In the genomic region with DNA sequence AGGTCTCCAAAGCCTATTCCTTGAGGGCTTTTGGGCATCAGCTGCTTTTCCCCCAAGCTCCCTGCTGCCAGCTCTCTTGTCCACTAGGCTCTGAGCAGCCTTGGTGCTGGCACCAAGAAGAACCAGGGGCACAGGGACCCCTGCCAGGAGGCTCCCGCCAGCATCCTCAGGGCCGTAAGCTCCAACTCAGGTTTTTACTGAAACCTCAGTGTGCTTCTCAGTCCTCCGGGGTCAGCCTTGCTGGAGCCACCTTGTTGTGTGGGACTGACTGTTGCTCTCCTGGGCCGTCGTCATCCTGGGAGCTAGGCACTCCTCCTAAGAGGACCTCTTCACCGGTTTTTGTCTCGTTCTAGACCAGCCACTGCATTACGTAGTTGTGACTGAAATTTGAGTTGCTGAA, we compare ENCODE assay signal across 13 cellular contexts. TPM values are rescaled to one million over a fixed set of nuclear protein-coding genes. Genes with fewer than 3 reads are reported as not detected.
DNase-seq lines count a peak whose midpoint lies in the region; ATAC-seq, FAIRE-seq and TF ChIP-seq lines count a peak whose summit lies in the region.
"Had no signal": no experiment of that assay in that cellular context is flagged by ENCODE, and none has a peak within 500 bp of the region (broad histone marks: within the 10 kb centered on the region; RNA-seq: fewer than 3 reads in every experiment).

No MANE protein-coding gene starts in this region.

- H4K20me1 ChIP-seq in HepG2 (ENCODE audit: insufficient read depth, low read length), result no peaks in the 10 kb centered on the region
- no peaks in the 10 kb centered on the region for H4K20me1 ChIP-seq in OCI-LY7 (ENCODE audit: insufficient read depth, low read length)

- BruUV-seq in HepG2 (replicated peaks; lab: Mats Ljungman, UMichigan), result no TSS peak
- BruUV-seq in OCI-LY7 (replicated peaks; lab: Mats Ljungman, UMichigan), result no TSS peak

- H3K4me3 ChIP-seq in right lobe of liver (no peak overlapping the region), HepG2 (replicated peaks in 1 of 3; ENCODE audit: insufficient read depth in 1 of 3, low read depth in 2 of 3, low read length in 3 of 3) (no peak overlapping the region), OCI-LY7 (ENCODE audit: low read depth, low read length, poor library complexity, severe bottlenecking) (no peak overlapping the region)
- H3K4me3 ChIP-seq in naive thymus-derived CD4-positive, alpha-beta T cell (ENCODE audit: low read length), result no peak overlapping the region

- H3K36me3 ChIP-seq in right lobe of liver, result peaks cover 0 to 56% (median 13%) of the 10 kb centered on the region in 4 donors
- peaks cover 29 to 58% of the 10 kb centered on the region in 2 experiments for H3K36me3 ChIP-seq in HepG2 (replicated peaks in 1 of 2; ENCODE audit: control insufficient read depth in 1 of 2, insufficient read depth in 2 of 2, low read length in 2 of 2)
- peaks cover 0 to 63% (median 23%) of the 10 kb centered on the region in 3 experiments for H3K36me3 ChIP-seq in naive thymus-derived CD4-positive, alpha-beta T cell (ENCODE audit: control insufficient read depth in 2 of 3, insufficient read depth in 3 of 3, low read length in 3 of 3)
- peaks cover 7% of the 10 kb centered on the region; the same call in 1 of the 2 replicates for H3K36me3 ChIP-seq in OCI-LY7 (ENCODE audit: insufficient read depth, low read length)

- H3K4me1 Mint-ChIP-seq in activated naive CD8-positive, alpha-beta T cell treated with anti-CD3 and anti-CD28 coated beads, Interleukin-2, amount 10 ng/mL, durations not matched to agents 7 days and 5 days, result peaks cover 30% of the 10 kb centered on the region
- H3K4me1 Mint-ChIP-seq in naive thymus-derived CD4-positive, alpha-beta T cell, result peaks cover 27 to 44% (median 39%) of the 10 kb centered on the region in 7 donors

- no peak overlapping the region for H3K9ac ChIP-seq in HepG2 (ENCODE audit: insufficient read depth, low read depth, low read length)

- H2AFZ ChIP-seq in HepG2 (ENCODE audit: low read length) (no peak overlapping the region), OCI-LY7 (ENCODE audit: low read length) (no peak overlapping the region)

- POLR2A ChIA-PET in HepG2 (lab: Yijun Ruan, JAX), result no interaction called here
- POLR2A ChIA-PET in activated naive CD8-positive, alpha-beta T cell treated with anti-CD3 and anti-CD28 coated beads, Interleukin-2, amount 10 ng/mL, durations not matched to agents 7 days and 5 days (lab: Charles Lee), result interaction anchor here (1.2 to 2.0 kb wide), 2 partner anchors 12 kb away, joined by 3 to 12 read pairs; no protein-coding TSS in a partner anchor
- POLR2A ChIA-PET in naive thymus-derived CD4-positive, alpha-beta T cell (lab: Charles Lee), result no interaction called here
- POLR2A ChIA-PET in OCI-LY7 (lab: Charles Lee), result interaction anchor here (0.7 kb wide), 1 partner anchor 77 kb away, joined by 3 read pairs; no protein-coding TSS in a partner anchor

- no peak for TF ChIP-seq RAD21 in HepG2 (CRISPR knock-in tag; IDR thresholded peaks at IDR 0.05)

- CTCF ChIA-PET in HepG2 (lab: Yijun Ruan, JAX; ENCODE audit: low intra/inter-chr PET ratio, low total read pairs), result no interaction called here
- CTCF ChIA-PET in naive thymus-derived CD4-positive, alpha-beta T cell (lab: Charles Lee), result no interaction called here
- CTCF ChIA-PET in OCI-LY7 (lab: Charles Lee; ENCODE audit: unreplicated experiment), result no interaction called here

- in situ Hi-C loops in HepG2 (cut with HindIII; ENCODE audit: extremely low pct_ligation_motif_present, low pct_unique_long_range_greater_than_20kb), result no loop called here

- H3K27me3 ChIP-seq in right lobe of liver, result no peaks in the 10 kb centered on the region
- H3K27me3 ChIP-seq in HepG2 (ENCODE audit: control insufficient read depth in 1 of 2, insufficient read depth in 2 of 2, low read length in 2 of 2), result no peaks in the 10 kb centered on the region
- H3K27me3 ChIP-seq in naive thymus-derived CD4-positive, alpha-beta T cell (ENCODE audit: control insufficient read depth in 2 of 2, insufficient read depth in 2 of 2, low read length in 2 of 2), result no peaks in the 10 kb centered on the region

- H3K9me3 ChIP-seq in right lobe of liver, result no peaks in the 10 kb centered on the region
- no peaks in the 10 kb centered on the region for H3K9me3 ChIP-seq in HepG2 (ENCODE audit: low read length)
- no peaks in the 10 kb centered on the region for H3K9me3 ChIP-seq in naive thymus-derived CD4-positive, alpha-beta T cell (ENCODE audit: control insufficient read depth in 2 of 3, low read length in 3 of 3)
- H3K9me3 ChIP-seq in OCI-LY7 (ENCODE audit: low read length), result no peaks in the 10 kb centered on the region

- H3K4me2 ChIP-seq in HepG2 (ENCODE audit: low read depth, low read length) (no peak overlapping the region), OCI-LY7 (ENCODE audit: low read length) (no peak overlapping the region)

- H3K4me1 ChIP-seq in right lobe of liver, result peaks cover 0 to 11% (median 0%) of the 10 kb centered on the region in 4 donors
- H3K4me1 ChIP-seq in HepG2 (ENCODE audit: insufficient read depth, low read length), result no peaks in the 10 kb centered on the region; the same call in 1 of the 2 replicates
- H3K4me1 ChIP-seq in naive thymus-derived CD4-positive, alpha-beta T cell (ENCODE audit: control insufficient read depth in 2 of 2, insufficient read depth in 2 of 2, low read length in 2 of 2), result peaks cover 14 to 19% of the 10 kb centered on the region in 2 donors
- peaks cover 9% of the 10 kb centered on the region for H3K4me1 ChIP-seq in OCI-LY7 (ENCODE audit: insufficient read depth, low read length, poor library complexity, severe bottlenecking)

- WGBS in right lobe of liver (ENCODE audit: insufficient coverage, low coverage, low lambda C conversion rate, missing lambda C conversion rate), result 82% methylated on average over 5 of the region's 8 CpGs
- 93% methylated on average over 7 of the region's 8 CpGs for WGBS in HepG2 (ENCODE audit: low lambda C conversion rate)

- H3K36me3 Mint-ChIP-seq in activated naive CD8-positive, alpha-beta T cell treated with anti-CD3 and anti-CD28 coated beads, Interleukin-2, amount 10 ng/mL, durations not matched to agents 7 days and 5 days, result peaks cover 41% of the 10 kb centered on the region
- H3K36me3 Mint-ChIP-seq in naive thymus-derived CD4-positive, alpha-beta T cell, result peaks cover 12 to 61% (median 26%) of the 10 kb centered on the region in 5 donors

- FAIRE-seq in HepG2 (lab: Jason Lieb, UNC), result no peak
- FAIRE-seq in GM12892 (lab: Jason Lieb, UNC), result no peak
- FAIRE-seq: colon had no signal

- TF ChIP-seq EP300 in HepG2 (IDR thresholded peaks at IDR 0.05; ENCODE audit: low read depth in 2 of 2, low read length in 2 of 2) (no peak), HepG2 (CRISPR knock-in tag; IDR thresholded peaks at IDR 0.05; ENCODE audit: borderline replicate concordance) (no peak)

- H3K9me3 Mint-ChIP-seq in activated naive CD8-positive, alpha-beta T cell treated with anti-CD3 and anti-CD28 coated beads, Interleukin-2, amount 10 ng/mL, durations not matched to agents 7 days and 5 days, result peaks cover 5% of the 10 kb centered on the region
- peaks cover 0 to 13% (median 0%) of the 10 kb centered on the region in 11 donors for H3K9me3 Mint-ChIP-seq in naive thymus-derived CD4-positive, alpha-beta T cell

- DNase-seq in right lobe of liver, result peak; percentile 11 to 37 (median 31)
- DNase-seq in HepG2 (ENCODE audit: low spot score), result no peak
- peak; percentile 19 for DNase-seq in activated naive CD8-positive, alpha-beta T cell treated with anti-CD3 and anti-CD28 coated beads, Interleukin-2, amount 10 ng/mL, durations not matched to agents 7 days and 5 days
- DNase-seq in naive thymus-derived CD4-positive, alpha-beta T cell, result no peak
- no peak for DNase-seq in OCI-LY7 (ENCODE audit: low spot score)
- DNase-seq in GM12892 (ENCODE audit: insufficient read length), result no peak
- DNase-seq in occipital lobe (lab: John Stamatoyannopoulos, UW), result no peak
- DNase-seq: activated gamma-delta T cell; NCI-H1417; SHP77 treated with DMSO at 0.1 percent for 48 hours; stimulated activated CD4-positive, alpha-beta T cell treated with anti-CD3 and anti-CD28 coated beads, Interleukin-2, amount 100 ng/mL, for 48 hours; stimulated activated naive CD4-positive, alpha-beta T cell treated with Interleukin-2 at 50 U/mL for 16 hours had no signal

- H3K79me2 ChIP-seq in HepG2 (ENCODE audit: insufficient read depth, low read length) (peaks cover 2% of the 10 kb centered on the region), OCI-LY7 (ENCODE audit: insufficient read depth, low read depth, low read length) (no peaks in the 10 kb centered on the region)

- TF ChIP-seq POLR2A in right lobe of liver (IDR thresholded peaks at IDR 0.05) (no peak), HepG2 (IDR thresholded peaks at IDR 0.05; ENCODE audit: insufficient read depth in 1 of 2, low read depth in 2 of 2, low read length in 2 of 2) (no peak), GM12892 (IDR thresholded peaks at IDR 0.05; ENCODE audit: low read depth, low read length) (no peak)

- no peaks in the 10 kb centered on the region for H3K27me3 Mint-ChIP-seq in activated naive CD8-positive, alpha-beta T cell treated with anti-CD3 and anti-CD28 coated beads, Interleukin-2, amount 10 ng/mL, durations not matched to agents 7 days and 5 days
- H3K27me3 Mint-ChIP-seq in naive thymus-derived CD4-positive, alpha-beta T cell, result no peaks in the 10 kb centered on the region

- no peak for TF ChIP-seq CTCF in right lobe of liver (IDR thresholded peaks at IDR 0.05)
- no peak for TF ChIP-seq CTCF in HepG2 (CRISPR knock-in tag; IDR thresholded peaks at IDR 0.05)
- no peak for TF ChIP-seq CTCF in OCI-LY7 (conservative IDR thresholded peaks at IDR 0.05; ENCODE audit: low read length)

- H3K9me2 ChIP-seq in OCI-LY7 (ENCODE audit: insufficient read depth, low read length), result no peaks in the 10 kb centered on the region

- H3K27ac Mint-ChIP-seq in activated naive CD8-positive, alpha-beta T cell treated with anti-CD3 and anti-CD28 coated beads, Interleukin-2, amount 10 ng/mL, durations not matched to agents 7 days and 5 days, result no peak overlapping the region
- H3K27ac Mint-ChIP-seq in naive thymus-derived CD4-positive, alpha-beta T cell, result peak overlapping the region in 8 of 9 donors; percentile 36 to 93 (median 63)

- intact Hi-C loops in right lobe of liver (cut with DNase I), result no loop called here
- intact Hi-C loops in HepG2 (cut with micrococcal nuclease; ENCODE audit: unreplicated experiment), result no loop called here
- intact Hi-C loops in naive thymus-derived CD4-positive, alpha-beta T cell (cut with micrococcal nuclease), result no loop called here
- intact Hi-C loops in OCI-LY7 (cut with micrococcal nuclease; ENCODE audit: unreplicated experiment), result no loop called here

- H3K27ac ChIP-seq in right lobe of liver (peak overlapping the region in 2 of 3 donors; percentile 36), HepG2 (ENCODE audit: extremely low read length, insufficient read depth, low read length) (no peak overlapping the region), OCI-LY7 (ENCODE audit: low read depth, low read length, poor library complexity, severe bottlenecking) (no peak overlapping the region)
- peak overlapping the region; percentile 19 for H3K27ac ChIP-seq in naive thymus-derived CD4-positive, alpha-beta T cell (ENCODE audit: low read depth, low read length)

- ATAC-seq in right lobe of liver (peak in 1 of 4 donors; percentile 6), HepG2 (no peak)
- ATAC-seq in activated naive CD8-positive, alpha-beta T cell treated with anti-CD3 and anti-CD28 coated beads, Interleukin-2, amount 10 ng/mL, durations not matched to agents 7 days and 5 days (ENCODE audit: low read depth), result no peak
- no peak for ATAC-seq in naive thymus-derived CD4-positive, alpha-beta T cell

- H3K4me3 Mint-ChIP-seq in activated naive CD8-positive, alpha-beta T cell treated with anti-CD3 and anti-CD28 coated beads, Interleukin-2, amount 10 ng/mL, durations not matched to agents 7 days and 5 days, result no peak overlapping the region
- H3K4me3 Mint-ChIP-seq in naive thymus-derived CD4-positive, alpha-beta T cell, result no peak overlapping the region

RNA-seq across cellular contexts. Expression of a gene that starts 38.9 kb away (rescaled TPM):
- 10 to 100 TPM; 16.1 to 24.7 (median 19.5) TPM for total RNA-seq in right lobe of liver
- total RNA-seq in HepG2 (2016; rRNA removed; fragmentation: Illumina TruSeq; extraction: Trizol), result 47.9 and 63.4 TPM in 2 replicates
- total RNA-seq in HepG2 (2016; cell fraction: cytosol; rRNA removed; fragmentation: Illumina TruSeq; extraction: Trizol; ENCODE audit: low read depth), result 11.5 and 13.9 TPM in 2 replicates
- 48.3 and 54.0 TPM in 2 replicates for total RNA-seq in HepG2 (2016; cell fraction: insoluble cytoplasmic fraction; rRNA removed; fragmentation: Illumina TruSeq; extraction: Trizol)
- total RNA-seq in HepG2 (2016; cell fraction: membrane; rRNA removed; fragmentation: Illumina TruSeq; extraction: Trizol), result 23.0 and 27.1 TPM in 2 replicates
- total RNA-seq in HepG2 (2016; cell fraction: nucleus; rRNA removed; fragmentation: Illumina TruSeq; extraction: Trizol), result 25.4 and 26.5 TPM in 2 replicates
- polyA plus RNA-seq in HepG2 (2011; rRNA removed), result 6.8 and 6.9 TPM in 2 replicates
- 4.8 and 5.2 TPM in 2 replicates for polyA plus RNA-seq in HepG2 (2011; cell fraction: cytosol; rRNA removed)
- polyA plus RNA-seq in HepG2 (2011; cell fraction: nucleus; rRNA removed), result 8.6 and 9.1 TPM in 2 replicates
- 23.7 and 25.5 TPM in 2 replicates for polyA plus RNA-seq in HepG2 (2012)
- polyA plus RNA-seq in HepG2 (2016; cell fraction: cytosol; fragmentation: Illumina TruSeq; extraction: Trizol; ENCODE audit: low read depth), result 5.0 and 6.7 TPM in 2 replicates
- 48.2 and 58.0 TPM in 2 replicates for polyA plus RNA-seq in HepG2 (2016; cell fraction: insoluble cytoplasmic fraction; fragmentation: Illumina TruSeq; extraction: Trizol; ENCODE audit: low read depth)
- 12.7 and 14.5 TPM in 2 replicates for polyA plus RNA-seq in HepG2 (2016; cell fraction: membrane; fragmentation: Illumina TruSeq; extraction: Trizol; ENCODE audit: low read depth)
- polyA plus RNA-seq in HepG2 (2016; cell fraction: nucleus; fragmentation: Illumina TruSeq; extraction: Trizol; ENCODE audit: insufficient read depth, low read depth), result 36.4 and 41.5 TPM in 2 replicates
- 7.1 and 9.6 TPM in 2 replicates for polyA minus RNA-seq in HepG2 (2011; rRNA and poly(A)+ RNA removed; ENCODE audit: low replicate concordance)
- polyA minus RNA-seq in HepG2 (2011; cell fraction: cytosol; rRNA and poly(A)+ RNA removed), result 10.4 and 14.8 TPM in 2 replicates
- polyA minus RNA-seq in HepG2 (2011; cell fraction: nucleus; rRNA and poly(A)+ RNA removed), result 10.0 and 12.2 TPM in 2 replicates
- total RNA-seq in activated naive CD8-positive, alpha-beta T cell treated with anti-CD3 and anti-CD28 coated beads, Interleukin-2, amount 10 ng/mL, durations not matched to agents 7 days and 5 days, result 10 to 100 TPM; 36.8 to 40.3 TPM
- 10 to 100 TPM; 23.1 to 59.8 (median 43.9) TPM for total RNA-seq in naive thymus-derived CD4-positive, alpha-beta T cell
- 10 to 100 TPM; 12.6 to 33.7 TPM for polyA plus RNA-seq in naive thymus-derived CD4-positive, alpha-beta T cell
- 31.7 and 35.9 TPM in 2 replicates for total RNA-seq in OCI-LY7 (2014; rRNA removed; shearing (Covaris generic))
- 56.7 and 66.2 TPM in 2 replicates for total RNA-seq in OCI-LY7 (2022)
- 36.9 TPM for polyA plus RNA-seq in GM12892 (2012; ENCODE audit: missing spikeins)
- 5.6 TPM for total RNA-seq in occipital lobe

RNA-seq across cellular contexts. Expression of a gene that starts 39.1 kb away (rescaled TPM):
- total RNA-seq in right lobe of liver (1 to 10 TPM; 1.0 to 4.3 (median 2.8) TPM), HepG2 (2016; rRNA removed; fragmentation: Illumina TruSeq; extraction: Trizol) (2.0 and 2.5 TPM in 2 replicates), OCI-LY7 (2022) (8.9 and 9.1 TPM in 2 replicates), occipital lobe (53.8 TPM)
- total RNA-seq in HepG2 (2016; cell fraction: cytosol; rRNA removed; fragmentation: Illumina TruSeq; extraction: Trizol; ENCODE audit: low read depth), result 1.9 and 2.1 TPM in 2 replicates
- 2.5 and 3.1 TPM in 2 replicates for total RNA-seq in HepG2 (2016; cell fraction: insoluble cytoplasmic fraction; rRNA removed; fragmentation: Illumina TruSeq; extraction: Trizol)
- 4.7 and 4.9 TPM in 2 replicates for total RNA-seq in HepG2 (2016; cell fraction: membrane; rRNA removed; fragmentation: Illumina TruSeq; extraction: Trizol)
- total RNA-seq in HepG2 (2016; cell fraction: nucleus; rRNA removed; fragmentation: Illumina TruSeq; extraction: Trizol), result 1.2 and 1.4 TPM in 2 replicates
- 1.6 and 1.8 TPM in 2 replicates for polyA plus RNA-seq in HepG2 (2011; rRNA removed)
- 1.2 TPM in 2 replicates for polyA plus RNA-seq in HepG2 (2011; cell fraction: cytosol; rRNA removed)
- 1.2 and 1.3 TPM in 2 replicates for polyA plus RNA-seq in HepG2 (2011; cell fraction: nucleus; rRNA removed)
- polyA plus RNA-seq in HepG2 (2012), result 1.5 and 1.7 TPM in 2 replicates
- polyA plus RNA-seq in HepG2 (2016; cell fraction: cytosol; fragmentation: Illumina TruSeq; extraction: Trizol; ENCODE audit: low read depth), result 2.8 TPM in 2 replicates
- 3.0 TPM in 2 replicates for polyA plus RNA-seq in HepG2 (2016; cell fraction: insoluble cytoplasmic fraction; fragmentation: Illumina TruSeq; extraction: Trizol; ENCODE audit: low read depth)
- 4.7 TPM in 2 replicates for polyA plus RNA-seq in HepG2 (2016; cell fraction: membrane; fragmentation: Illumina TruSeq; extraction: Trizol; ENCODE audit: low read depth)
- polyA plus RNA-seq in HepG2 (2016; cell fraction: nucleus; fragmentation: Illumina TruSeq; extraction: Trizol; ENCODE audit: insufficient read depth, low read depth), result 2.1 and 2.8 TPM in 2 replicates
- polyA minus RNA-seq in HepG2 (2011; rRNA and poly(A)+ RNA removed; ENCODE audit: low replicate concordance), result 2.6 and 2.7 TPM in 2 replicates
- polyA minus RNA-seq in HepG2 (2011; cell fraction: cytosol; rRNA and poly(A)+ RNA removed), result 0.88 and 1.4 TPM in 2 replicates
- polyA minus RNA-seq in HepG2 (2011; cell fraction: nucleus; rRNA and poly(A)+ RNA removed), result 1.4 and 3.2 TPM in 2 replicates
- 1 to 10 TPM; 2.4 to 3.4 TPM for total RNA-seq in activated naive CD8-positive, alpha-beta T cell treated with anti-CD3 and anti-CD28 coated beads, Interleukin-2, amount 10 ng/mL, durations not matched to agents 7 days and 5 days
- 1 to 10 TPM; 1.7 to 4.0 (median 2.8) TPM for total RNA-seq in naive thymus-derived CD4-positive, alpha-beta T cell
- 1 to 10 TPM; 1.7 to 2.1 TPM for polyA plus RNA-seq in naive thymus-derived CD4-positive, alpha-beta T cell
- 5.3 and 6.5 TPM in 2 replicates for total RNA-seq in OCI-LY7 (2014; rRNA removed; shearing (Covaris generic))
- 3.7 TPM for polyA plus RNA-seq in GM12892 (2012; ENCODE audit: missing spikeins)

Comparison
In these comparisons a context has a peak if more than half of its experiments do, and no peak if none do; other contexts are left out.
1. DNase-seq: peak in right lobe of liver (3 of 3) and activated naive CD8-positive, alpha-beta T cell treated with anti-CD3 and anti-CD28 coated beads, Interleukin-2, amount 10 ng/mL, durations not matched to agents 7 days and 5 days (single experiment); none in HepG2 (single experiment), naive thymus-derived CD4-positive, alpha-beta T cell (0 of 9), OCI-LY7 (single experiment), GM12892 (single experiment) and occipital lobe (single experiment).
2. H3K27ac ChIP-seq: peak in right lobe of liver (2 of 3) and naive thymus-derived CD4-positive, alpha-beta T cell (single experiment); none in HepG2 (single experiment) and OCI-LY7 (single experiment).
3. POLR2A ChIA-PET loops: an anchor here in activated naive CD8-positive, alpha-beta T cell treated with anti-CD3 and anti-CD28 coated beads, Interleukin-2, amount 10 ng/mL, durations not matched to agents 7 days and 5 days (1.2 to 2.0 kb wide) and OCI-LY7 (0.7 kb wide); none called in HepG2 and naive thymus-derived CD4-positive, alpha-beta T cell.